Comparison of ENCODE assay signal across 8 cellular contexts in genomic region chr2:240556553-240557100, GRCh38. TPM values are rescaled to one million over a fixed set of nuclear protein-coding genes. Genes with fewer than 3 reads are reported as not detected.
A peak's percentile ranks its signal among the peaks of the same experiment; 100 is the strongest.
DNase-seq lines count a peak whose midpoint lies in the region; ATAC-seq and TF ChIP-seq lines count a peak whose summit lies in the region.

No MANE protein-coding gene starts in this region.

- DNase-seq in Right ventricle myocardium inferior (ENCODE audit: missing footprints), result peak; percentile 78
- DNase-seq in right atrium auricular region (ENCODE audit: low spot score), result no peak
- DNase-seq in PC-9, result no peak
- DNase-seq in activated naive CD4-positive, alpha-beta T cell treated with anti-CD3 and anti-CD28 coated beads, Interleukin-2, amount 10 ng/mL, durations not matched to agents 7 days and 5 days, result peak; percentile 84
- DNase-seq in stimulated activated CD8-positive, alpha-beta memory T cell treated with anti-CD3 and anti-CD28 coated beads, Interleukin-2, amount 100 ng/mL, for 48 hours (ENCODE audit: low read depth in 2 of 2), result peak; percentile 52 to 53
- no peak for DNase-seq in DMS79 treated with DMSO at 0.1 percent for 48 hours (lab: John Stamatoyannopoulos, UW)

- H3K79me2 ChIP-seq in PC-9 (ENCODE audit: low read depth), result peaks cover 78% of the 10 kb centered on the region

- peaks cover 3% of the 10 kb centered on the region for H3K9me3 Mint-ChIP-seq in activated naive CD4-positive, alpha-beta T cell treated with anti-CD3 and anti-CD28 coated beads, Interleukin-2, amount 10 ng/mL, durations not matched to agents 7 days and 5 days

- no peak overlapping the region for H3K4me2 ChIP-seq in PC-9

- no peak overlapping the region for H3K9ac ChIP-seq in iPS-20b (ENCODE audit: low read depth, low read length)

- H3K4me3 Mint-ChIP-seq in activated naive CD4-positive, alpha-beta T cell treated with anti-CD3 and anti-CD28 coated beads, Interleukin-2, amount 10 ng/mL, durations not matched to agents 7 days and 5 days, result no peak overlapping the region

- H3K27me3 ChIP-seq in right atrium auricular region (no peaks in the 10 kb centered on the region), PC-9 (ENCODE audit: insufficient read depth, low read depth) (no peaks in the 10 kb centered on the region), iPS-20b (ENCODE audit: insufficient read depth, low read length) (peaks cover 36% of the 10 kb centered on the region)

- peaks cover 14% of the 10 kb centered on the region for H3F3A ChIP-seq in PC-9 (ENCODE audit: insufficient read depth, low read depth)

- H3K9me3 ChIP-seq in right atrium auricular region (no peaks in the 10 kb centered on the region), PC-9 (ENCODE audit: insufficient read depth, low read depth) (no peaks in the 10 kb centered on the region), iPS-20b (ENCODE audit: insufficient read depth, low read depth, low read length) (peaks cover 4% of the 10 kb centered on the region; the same call in 1 of the 2 replicates)

- H3K27me3 Mint-ChIP-seq in activated naive CD4-positive, alpha-beta T cell treated with anti-CD3 and anti-CD28 coated beads, Interleukin-2, amount 10 ng/mL, durations not matched to agents 7 days and 5 days, result no peaks in the 10 kb centered on the region

- POLR2A ChIA-PET in PC-9 (lab: Charles Lee; ENCODE audit: unreplicated experiment), result no interaction called here

- intact Hi-C loops in Right ventricle myocardium inferior (cut with DNase I) (loop anchor here (5.0 kb wide), 1 partner anchor 41 kb away; no protein-coding TSS in a partner anchor), PC-9 (cut with micrococcal nuclease; ENCODE audit: unreplicated experiment) (no loop called here)

- H3K27ac Mint-ChIP-seq in activated naive CD4-positive, alpha-beta T cell treated with anti-CD3 and anti-CD28 coated beads, Interleukin-2, amount 10 ng/mL, durations not matched to agents 7 days and 5 days, result peak overlapping the region; percentile 28

- H3K27ac ChIP-seq in right atrium auricular region, result no peak overlapping the region
- no peak overlapping the region for H3K27ac ChIP-seq in PC-9
- no peak overlapping the region for H3K27ac ChIP-seq in iPS-20b (ENCODE audit: low read length)

- CTCF ChIA-PET in PC-9 (lab: Charles Lee), result interaction anchor here (0.6 kb wide), 1 partner anchor 285 kb away, joined by 3 read pairs; no protein-coding TSS in a partner anchor
- CTCF ChIA-PET in activated naive CD4-positive, alpha-beta T cell treated with anti-CD3 and anti-CD28 coated beads, Interleukin-2, amount 10 ng/mL, durations not matched to agents 7 days and 5 days (lab: Charles Lee), result interaction anchor here (1.0 to 1.4 kb wide), 4 partner anchors 10 to 235 kb away, joined by 3 to 7 read pairs (median 4); no protein-coding TSS in a partner anchor

- BruUV-seq in PC-9 (replicated peaks; lab: Mats Ljungman, UMichigan), result no TSS peak

- no peak overlapping the region for H2AFZ ChIP-seq in PC-9

- no peaks in the 10 kb centered on the region for H3K9me2 ChIP-seq in PC-9 (ENCODE audit: insufficient read depth)

- H4K20me1 ChIP-seq in PC-9 (ENCODE audit: insufficient read depth), result peaks cover 64% of the 10 kb centered on the region

- no peaks in the 10 kb centered on the region for H3K36me3 ChIP-seq in right atrium auricular region
- peaks cover 31% of the 10 kb centered on the region for H3K36me3 ChIP-seq in PC-9 (ENCODE audit: low read depth)
- H3K36me3 ChIP-seq in iPS-20b (ENCODE audit: insufficient read depth, low read depth, low read length), result peaks cover 13% of the 10 kb centered on the region; the same call in 1 of the 2 replicates

- peaks cover 43% of the 10 kb centered on the region for H3K4me1 Mint-ChIP-seq in activated naive CD4-positive, alpha-beta T cell treated with anti-CD3 and anti-CD28 coated beads, Interleukin-2, amount 10 ng/mL, durations not matched to agents 7 days and 5 days

- H3K4me1 ChIP-seq in right atrium auricular region (peaks cover 0 to 35% of the 10 kb centered on the region in 2 donors), PC-9 (replicated peaks; ENCODE audit: insufficient read depth) (peaks cover 15% of the 10 kb centered on the region), iPS-20b (ENCODE audit: insufficient read depth, low read length) (peaks cover 7% of the 10 kb centered on the region; the same call in 1 of the 2 replicates)

- H3K4me3 ChIP-seq in right atrium auricular region (no peak overlapping the region), PC-9 (no peak overlapping the region), iPS-20b (ENCODE audit: low read length) (0 out of 2 replicates have a peak overlapping the region, but pooled peaks have one; percentile 59)

- TF ChIP-seq CTCF in right atrium auricular region (IDR thresholded peaks at IDR 0.05) (peak in 1 of 2 donors; percentile 30), PC-9 (conservative IDR thresholded peaks at IDR 0.05) (peak; percentile 59)

- H3K36me3 Mint-ChIP-seq in activated naive CD4-positive, alpha-beta T cell treated with anti-CD3 and anti-CD28 coated beads, Interleukin-2, amount 10 ng/mL, durations not matched to agents 7 days and 5 days, result peaks cover 45% of the 10 kb centered on the region

- ATAC-seq in Right ventricle myocardium inferior (no peak), GM21737 (IDR thresholded peaks at IDR 0.05; ENCODE audit: unreplicated experiment) (no peak)

RNA-seq across cellular contexts. Expression of gene ANKMY1, which starts 1.2 kb away (rescaled TPM):
- total RNA-seq in Right ventricle myocardium inferior (5.9 TPM), right atrium auricular region (1 to 10 TPM; 3.7 to 7.9 TPM), PC-9 (2021) (85.7 and 94.8 TPM in 2 replicates)

RNA-seq across cellular contexts. Expression of gene DUSP28, which starts 3.5 kb away (rescaled TPM):
- total RNA-seq in Right ventricle myocardium inferior (14.4 TPM), right atrium auricular region (10 to 100 TPM; 12.0 to 17.5 TPM), PC-9 (2021) (10.9 and 11.5 TPM in 2 replicates)

RNA-seq across cellular contexts. Expression of gene RNPEPL1, which starts 11.7 kb away (rescaled TPM):
- total RNA-seq in Right ventricle myocardium inferior, result 98.4 TPM
- 10 to 100 TPM; 62.0 to 76.3 TPM for total RNA-seq in right atrium auricular region
- 101 and 125 TPM in 2 replicates for total RNA-seq in PC-9 (2021)

RNA-seq across cellular contexts. Expression of gene CAPN10, which starts 29.9 kb away (rescaled TPM):
- total RNA-seq in Right ventricle myocardium inferior (51.8 TPM), right atrium auricular region (10 to 100 TPM; 14.1 to 14.6 TPM), PC-9 (2021) (49.8 and 70.3 TPM in 2 replicates)

Comparison
In these comparisons a context has a peak if more than half of its experiments do, and no peak if none do; other contexts are left out.
1. DNase-seq: peak in Right ventricle myocardium inferior (single experiment), activated naive CD4-positive, alpha-beta T cell treated with anti-CD3 and anti-CD28 coated beads, Interleukin-2, amount 10 ng/mL, durations not matched to agents 7 days and 5 days (single experiment) and stimulated activated CD8-positive, alpha-beta memory T cell treated with anti-CD3 and anti-CD28 coated beads, Interleukin-2, amount 100 ng/mL, for 48 hours (2 of 2); none in right atrium auricular region (single experiment), PC-9 (0 of 2) and DMS79 treated with DMSO at 0.1 percent for 48 hours (single experiment).